16 cellular contexts compared by ENCODE assay signal in genomic region chr13:33322965-33323668, GRCh38. TPM values are rescaled to one million over a fixed set of nuclear protein-coding genes. Genes with fewer than 3 reads are reported as not detected.
DNase-seq lines count a peak whose midpoint lies in the region; ATAC-seq, FAIRE-seq and TF ChIP-seq lines count a peak whose summit lies in the region.
"Had no signal": no experiment of that assay in that cellular context is flagged by ENCODE, and none has a peak within 500 bp of the region (broad histone marks: within the 10 kb centered on the region; RNA-seq: fewer than 3 reads in every experiment).

No MANE protein-coding gene starts in this region.

- intact Hi-C loops in transverse colon (cut with DNase I; ENCODE audit: low total_unique reads) (no loop called here), body of pancreas (cut with DNase I) (no loop called here)

- in situ Hi-C loops in transverse colon (cut with MboI; ENCODE audit: low pct_ligation_motif_present in 1 of 4, low pct_unique_long_range_greater_than_20kb in 1 of 4, low sequenced_read_pairs in 3 of 4): no loop called here

- H3K36me3 ChIP-seq in adipocyte (ENCODE audit: control insufficient read depth, insufficient read depth, low read length, severe bottlenecking) (no peaks in the 10 kb centered on the region), mesenchymal stem cell (ENCODE audit: control insufficient read depth in 1 of 2, insufficient read depth in 2 of 2, low read depth in 1 of 2, low read length in 2 of 2) (no peaks in the 10 kb centered on the region), transverse colon (no peaks in the 10 kb centered on the region), body of pancreas (replicated peaks in 1 of 2; ENCODE audit: insufficient read depth in 1 of 2, low read depth in 2 of 2) (no peaks in the 10 kb centered on the region)

- H3K27me3 ChIP-seq in adipocyte (replicated peaks; ENCODE audit: control insufficient read depth, insufficient read depth, low read length) (no peaks in the 10 kb centered on the region), mesenchymal stem cell (ENCODE audit: control insufficient read depth in 1 of 2, insufficient read depth in 1 of 2, low read length in 2 of 2) (no peaks in the 10 kb centered on the region), transverse colon (no peaks in the 10 kb centered on the region), body of pancreas (no peaks in the 10 kb centered on the region)

- H3K9me3 ChIP-seq in adipocyte (ENCODE audit: control insufficient read depth, low read length) (peaks cover 7% of the 10 kb centered on the region), mesenchymal stem cell (ENCODE audit: control insufficient read depth, low read length) (peaks cover 11% of the 10 kb centered on the region), transverse colon (no peaks in the 10 kb centered on the region), body of pancreas (no peaks in the 10 kb centered on the region)

- no peak overlapping the region for H4K8ac ChIP-seq in mesenchymal stem cell (ENCODE audit: low read length)

- peak overlapping the region; percentile 66 for H3K9ac ChIP-seq in adipocyte (ENCODE audit: low read length)
- H3K9ac ChIP-seq in mesenchymal stem cell (ENCODE audit: low read length): peak overlapping the region; percentile 88

- no peak overlapping the region for H2BK5ac ChIP-seq in mesenchymal stem cell (ENCODE audit: low read depth, low read length, poor library complexity, severe bottlenecking)

- no peak overlapping the region for H3K27ac ChIP-seq in mesenchymal stem cell (ENCODE audit: low read length, poor library complexity, severe bottlenecking)
- H3K27ac ChIP-seq in transverse colon: peak overlapping the region in 3 of 4 donors; percentile 9 to 38 (median 31)
- no peak overlapping the region for H3K27ac ChIP-seq in body of pancreas
- H3K27ac ChIP-seq: 22Rv1 had no signal

- H2AFZ ChIP-seq in mesenchymal stem cell (ENCODE audit: low read depth, low read length): no peak overlapping the region

- TF ChIP-seq POLR2A in transverse colon (IDR thresholded peaks at IDR 0.05) (no peak), GM12891 (IDR thresholded peaks at IDR 0.05; ENCODE audit: low read depth, low read length) (no peak), body of pancreas (IDR thresholded peaks at IDR 0.05) (no peak)

- peak; percentile 34 to 73 (median 43) for DNase-seq in NCI-H1417 (lab: John Stamatoyannopoulos, UW)
- no peak for DNase-seq in NCI-H1417 treated with DMSO at 0.1 percent for 48 hours (lab: John Stamatoyannopoulos, UW)
- DNase-seq in adipocyte (ENCODE audit: low read depth): no peak
- DNase-seq in mesenchymal stem cell: no peak
- DNase-seq in transverse colon: no peak
- no peak for DNase-seq in epidermal melanocyte (ENCODE audit: insufficient read length, low spot score)
- no peak for DNase-seq in GM12891 (ENCODE audit: insufficient read length, low spot score)
- no peak for DNase-seq in body of pancreas
- DNase-seq: activated CD8-positive, alpha-beta memory T cell treated with anti-CD3 and anti-CD28 coated beads, Interleukin-2, amount 50 U/mL, for 4 hours; CD4-positive, CD25-positive, alpha-beta regulatory T cell; central memory CD4-positive, alpha-beta T cell; stimulated activated CD4-positive, alpha-beta T cell treated with anti-CD3 and anti-CD28 coated beads, Interleukin-2, amount 100 ng/mL, for 24 hours; stimulated activated CD8-positive, alpha-beta memory T cell treated with anti-CD3 and anti-CD28 coated beads, Interleukin-4, amount 100 ng/mL, for 48 hours had no signal

- H3K4ac ChIP-seq in mesenchymal stem cell (ENCODE audit: low read depth in 1 of 2, low read length in 2 of 2): peak overlapping the region in 1 of 2 experiments; percentile 58

- TF ChIP-seq CTCF in transverse colon (IDR thresholded peaks at IDR 0.05) (no peak), body of pancreas (IDR thresholded peaks at IDR 0.05) (no peak)

- H2BK12ac ChIP-seq in mesenchymal stem cell (ENCODE audit: low read length in 2 of 2): peak overlapping the region in 1 of 2 experiments; percentile 84

- H2BK120ac ChIP-seq in mesenchymal stem cell (ENCODE audit: low read depth, low read length): no peak overlapping the region

- H3K18ac ChIP-seq in mesenchymal stem cell (ENCODE audit: low read depth in 1 of 2, low read length in 2 of 2): peak overlapping the region in 1 of 2 experiments; percentile 34

- H3K4me3 ChIP-seq in adipocyte (ENCODE audit: low read length): peak overlapping the region; percentile 78
- H3K4me3 ChIP-seq in mesenchymal stem cell (ENCODE audit: insufficient read depth in 1 of 2, low read depth in 1 of 2, low read length in 2 of 2): no peak overlapping the region
- no peak overlapping the region for H3K4me3 ChIP-seq in transverse colon
- no peak overlapping the region for H3K4me3 ChIP-seq in body of pancreas

- no peak for FAIRE-seq in GM12891 (lab: Jason Lieb, UNC)
- FAIRE-seq: keratinocyte had no signal

- H3K14ac ChIP-seq in mesenchymal stem cell (ENCODE audit: low read length in 2 of 2): no peak overlapping the region

- H3K4me2 ChIP-seq in mesenchymal stem cell (ENCODE audit: low read length, poor library complexity, severe bottlenecking): no peak overlapping the region

- H2AK5ac ChIP-seq in mesenchymal stem cell (ENCODE audit: low read length, severe bottlenecking): no peak overlapping the region

- no peak for ATAC-seq in body of pancreas
- ATAC-seq: activated naive CD4-positive, alpha-beta T cell treated with anti-CD3 and anti-CD28 coated beads, Interleukin-2, amount 50 U/mL, for 72 hours had no signal

- H3K4me1 ChIP-seq in adipocyte (ENCODE audit: control insufficient read depth, insufficient read depth, low read length) (peaks cover 30% of the 10 kb centered on the region), mesenchymal stem cell (ENCODE audit: control insufficient read depth, insufficient read depth, low read depth, low read length) (no peaks in the 10 kb centered on the region), transverse colon (peaks cover 0 to 30% (median 15%) of the 10 kb centered on the region in 4 donors), body of pancreas (no peaks in the 10 kb centered on the region)

- peaks cover 14% of the 10 kb centered on the region for H3K79me1 ChIP-seq in mesenchymal stem cell (replicated peaks; ENCODE audit: low read length, poor library complexity, severe bottlenecking)

- no peak overlapping the region for H2BK15ac ChIP-seq in mesenchymal stem cell (ENCODE audit: low read depth, poor library complexity, severe bottlenecking)

- no peak for TF ChIP-seq EP300 in transverse colon (IDR thresholded peaks at IDR 0.05; ENCODE audit: low read depth)

- H4K91ac ChIP-seq in mesenchymal stem cell (ENCODE audit: low read length): no peak overlapping the region

- WGBS in mesenchymal stem cell: 89% methylated on average over 7 of the region's 7 CpGs
- 84 to 93% methylated on average over 6 to 7 of the region's 7 CpGs for WGBS in transverse colon (ENCODE audit: low coverage in 1 of 2), 2 donors
- 87 to 88% methylated on average over 7 of the region's 7 CpGs for WGBS in body of pancreas, 2 donors

- H3K23ac ChIP-seq in mesenchymal stem cell (ENCODE audit: low read length in 2 of 2): no peak overlapping the region

TF ChIP-seq in GM12891, 5 proteins besides CTCF, POLR2A, EP300 and RAD21:
- TF ChIP-seq POLR2AphosphoS5 (IDR thresholded peaks at IDR 0.05; ENCODE audit: low read depth, low read length): no peak
- TF ChIP-seq SPI1 (IDR thresholded peaks at IDR 0.05; ENCODE audit: low read depth, low read length): no peak
- no peak for TF ChIP-seq TAF1 (IDR thresholded peaks at IDR 0.05; ENCODE audit: low read depth, low read length)
- no peak for TF ChIP-seq PAX5 (IDR thresholded peaks at IDR 0.05; ENCODE audit: insufficient read depth, low read length, severe bottlenecking)

RNA-seq across cellular contexts. Expression of gene STARD13, which starts 37.6 kb away (rescaled TPM):
- 16.1 TPM for polyA plus RNA-seq in mesenchymal stem cell (2013, experiment 1 of 2)
- polyA plus RNA-seq in mesenchymal stem cell (2013, experiment 2 of 2): 14.5 TPM
- total RNA-seq in transverse colon (100 to 1,000 TPM in 1 of 4 donors, 10 to 100 TPM in 3; 18.1 to 107 (median 41.5) TPM), body of pancreas (10 to 100 TPM; 18.9 to 29.7 TPM)
- polyA plus RNA-seq in GM12891 (2012; ENCODE audit: low read depth, missing spikeins): 2.6 TPM
- total RNA-seq: CD4-positive, CD25-positive, alpha-beta regulatory T cell had no signal
- polyA plus RNA-seq: CD4-positive, CD25-positive, alpha-beta regulatory T cell had no signal

Comparison
In these comparisons a context has a peak if more than half of its experiments do, and no peak if none do; other contexts are left out.
1. DNase-seq: peak in NCI-H1417 (3 of 3); none in NCI-H1417 treated with DMSO at 0.1 percent for 48 hours (single experiment), adipocyte (single experiment), mesenchymal stem cell (single experiment), transverse colon (single experiment), epidermal melanocyte (single experiment), GM12891 (single experiment) and body of pancreas (0 of 4).
2. H3K27ac ChIP-seq: peak in transverse colon (3 of 4); none in mesenchymal stem cell (single experiment) and body of pancreas (0 of 4).